9 cellular contexts compared by ENCODE assay signal in genomic region chr17:27489045-27489715, GRCh38. TPM values are rescaled to one million over a fixed set of nuclear protein-coding genes. Genes with fewer than 3 reads are reported as not detected.
DNase-seq lines count a peak whose midpoint lies in the region; ATAC-seq and TF ChIP-seq lines count a peak whose summit lies in the region.
"Had no signal": no experiment of that assay in that cellular context is flagged by ENCODE, and none has a peak within 500 bp of the region (broad histone marks: within the 10 kb centered on the region; RNA-seq: fewer than 3 reads in every experiment).

No MANE protein-coding gene starts in this region.

- no peaks in the 10 kb centered on the region; the same call in 1 of the 2 replicates for H3K36me3 ChIP-seq in BJ (ENCODE audit: control insufficient read depth, insufficient read depth, low read length)
- no peaks in the 10 kb centered on the region for H3K36me3 ChIP-seq in fibroblast of lung (ENCODE audit: control insufficient read depth, insufficient read depth, low read length)
- H3K36me3 ChIP-seq: SJSA1 had no signal

- H3K79me2 ChIP-seq in fibroblast of lung (ENCODE audit: control insufficient read depth, insufficient read depth, low read length), result no peaks in the 10 kb centered on the region

- H3K27ac Mint-ChIP-seq in osteocyte (ENCODE audit: unreplicated experiment), result peak overlapping the region; percentile 53
- H3K27ac Mint-ChIP-seq in activated CD4-positive, alpha-beta memory T cell treated with anti-CD3 and anti-CD28 coated beads, Interleukin-2, amount 10 ng/mL, durations not matched to agents 7 days and 5 days, result no peak overlapping the region

- no peak for ATAC-seq in GM21423 (IDR thresholded peaks at IDR 0.05; ENCODE audit: unreplicated experiment)

- peaks cover 80% of the 10 kb centered on the region for H3K4me1 Mint-ChIP-seq in osteocyte (ENCODE audit: unreplicated experiment)
- H3K4me1 Mint-ChIP-seq in activated CD4-positive, alpha-beta memory T cell treated with anti-CD3 and anti-CD28 coated beads, Interleukin-2, amount 10 ng/mL, durations not matched to agents 7 days and 5 days, result peaks cover 8% of the 10 kb centered on the region

- H2AFZ ChIP-seq in fibroblast of lung (ENCODE audit: low read length), result no peak overlapping the region

- no peaks in the 10 kb centered on the region for H3K27me3 Mint-ChIP-seq in osteocyte (ENCODE audit: unreplicated experiment)
- no peaks in the 10 kb centered on the region for H3K27me3 Mint-ChIP-seq in activated CD4-positive, alpha-beta memory T cell treated with anti-CD3 and anti-CD28 coated beads, Interleukin-2, amount 10 ng/mL, durations not matched to agents 7 days and 5 days

- CTCF ChIA-PET in BJ (lab: Yijun Ruan, JAX), result interaction anchor here (1.7 kb wide), 1 partner anchor 110 kb away, joined by 4 read pairs; no protein-coding TSS in a partner anchor
- CTCF ChIA-PET in activated CD4-positive, alpha-beta memory T cell treated with anti-CD3 and anti-CD28 coated beads, Interleukin-2, amount 10 ng/mL, durations not matched to agents 7 days and 5 days (lab: Charles Lee), result no interaction called here

- no peak overlapping the region for H3K27ac ChIP-seq in fibroblast of lung (ENCODE audit: insufficient read depth, low read length)
- H3K27ac ChIP-seq: SJSA1 had no signal

- H4K20me1 ChIP-seq in fibroblast of lung (ENCODE audit: control insufficient read depth, extremely low read depth, insufficient read depth, low read length), result no peaks in the 10 kb centered on the region

- no peak for TF ChIP-seq CTCF in BJ (IDR thresholded peaks at IDR 0.05; ENCODE audit: insufficient read depth, low read depth, low read length)
- TF ChIP-seq CTCF in fibroblast of lung (conservative IDR thresholded peaks at IDR 0.05 in 1 of 2, IDR thresholded peaks at IDR 0.05 in 1 of 2; ENCODE audit: low read depth in 1 of 2, low read length in 2 of 2), result no peak
- TF ChIP-seq CTCF in osteocyte (IDR thresholded peaks at IDR 0.05), result no peak

- no peak overlapping the region for H3K9ac ChIP-seq in fibroblast of lung (ENCODE audit: insufficient read depth, low read length)

- H3K4me3 Mint-ChIP-seq in osteocyte (ENCODE audit: unreplicated experiment), result peak overlapping the region; percentile 20
- H3K4me3 Mint-ChIP-seq in activated CD4-positive, alpha-beta memory T cell treated with anti-CD3 and anti-CD28 coated beads, Interleukin-2, amount 10 ng/mL, durations not matched to agents 7 days and 5 days, result no peak overlapping the region

- H3K4me2 ChIP-seq in fibroblast of lung (ENCODE audit: extremely low read depth, insufficient read depth, low read length), result no peak overlapping the region

- H3K27me3 ChIP-seq in BJ (ENCODE audit: control insufficient read depth, insufficient read depth, low read length) (no peaks in the 10 kb centered on the region), fibroblast of lung (ENCODE audit: control insufficient read depth, insufficient read depth, low read length) (no peaks in the 10 kb centered on the region)
- H3K27me3 ChIP-seq: SJSA1 had no signal

- POLR2A ChIA-PET in BJ (lab: Charles Lee), result no interaction called here
- POLR2A ChIA-PET in activated CD4-positive, alpha-beta memory T cell treated with anti-CD3 and anti-CD28 coated beads, Interleukin-2, amount 10 ng/mL, durations not matched to agents 7 days and 5 days (lab: Charles Lee), result no interaction called here

- no peaks in the 10 kb centered on the region for H3K9me3 ChIP-seq in fibroblast of lung (ENCODE audit: control insufficient read depth, insufficient read depth, low read depth, low read length)
- H3K9me3 ChIP-seq: SJSA1 had no signal

- H3K4me3 ChIP-seq in BJ (ENCODE audit: low read depth, low read length) (no peak overlapping the region), fibroblast of lung (replicated peaks in 1 of 4; ENCODE audit: control extremely low read depth in 1 of 4, insufficient read depth in 1 of 4, low read depth in 3 of 4, low read length in 4 of 4) (no peak overlapping the region)
- H3K4me3 ChIP-seq: SJSA1 had no signal

- DNase-seq in BJ (ENCODE audit: low read depth) (peak; percentile 31), OCI-M1 (lab: John Stamatoyannopoulos, UW) (peak; percentile 45), fibroblast of lung (ENCODE audit: low read depth in 2 of 2) (peak; percentile 64 to 81), osteocyte (ENCODE audit: extremely low spot score, unreplicated experiment) (no peak), NCI-H510A treated with DMSO at 0.1 percent for 48 hours (lab: John Stamatoyannopoulos, UW) (no peak), NCI-H146 treated with DMSO at 0.1 percent for 48 hours (lab: John Stamatoyannopoulos, UW; ENCODE audit: unreplicated experiment) (no peak)
- no peak for DNase-seq in activated CD4-positive, alpha-beta memory T cell treated with anti-CD3 and anti-CD28 coated beads, Interleukin-2, amount 10 ng/mL, durations not matched to agents 7 days and 5 days

- no peaks in the 10 kb centered on the region for H3K36me3 Mint-ChIP-seq in osteocyte (ENCODE audit: unreplicated experiment)
- H3K36me3 Mint-ChIP-seq in activated CD4-positive, alpha-beta memory T cell treated with anti-CD3 and anti-CD28 coated beads, Interleukin-2, amount 10 ng/mL, durations not matched to agents 7 days and 5 days (ENCODE audit: low read depth), result peaks cover 9% of the 10 kb centered on the region

- peaks cover 5% of the 10 kb centered on the region for H3K4me1 ChIP-seq in fibroblast of lung (ENCODE audit: control insufficient read depth, extremely low read depth, insufficient read depth, low read length)
- H3K4me1 ChIP-seq: SJSA1 had no signal

- no peaks in the 10 kb centered on the region for H3K9me3 Mint-ChIP-seq in osteocyte (ENCODE audit: unreplicated experiment)
- no peaks in the 10 kb centered on the region for H3K9me3 Mint-ChIP-seq in activated CD4-positive, alpha-beta memory T cell treated with anti-CD3 and anti-CD28 coated beads, Interleukin-2, amount 10 ng/mL, durations not matched to agents 7 days and 5 days

RNA-seq across cellular contexts. Expression of gene KSR1, which starts 32.9 kb away (rescaled TPM):
- polyA plus RNA-seq in BJ (2011; rRNA removed) (5.6 and 6.8 TPM in 2 replicates), fibroblast of lung (5.3 TPM in 2 replicates)
- polyA minus RNA-seq in BJ (2011; rRNA and poly(A)+ RNA removed), result 8.0 and 10.4 TPM in 2 replicates
- total RNA-seq in fibroblast of lung (7.4 and 10.1 TPM in 2 replicates), osteocyte (56.0 and 63.4 TPM in 2 replicates)
- 6.0 and 7.1 TPM in 2 replicates for polyA plus RNA-seq in fibroblast of lung (2012)
- polyA minus RNA-seq in fibroblast of lung (ENCODE audit: low replicate concordance), result 27.0 and 27.1 TPM in 2 replicates
- 10 to 100 TPM; 44.4 to 47.6 TPM for total RNA-seq in activated CD4-positive, alpha-beta memory T cell treated with anti-CD3 and anti-CD28 coated beads, Interleukin-2, amount 10 ng/mL, durations not matched to agents 7 days and 5 days

Comparison
In these comparisons a context has a peak if more than half of its experiments do, and no peak if none do; other contexts are left out.
1. DNase-seq: peak in BJ (single experiment), OCI-M1 (single experiment) and fibroblast of lung (2 of 2); none in osteocyte (single experiment), NCI-H510A treated with DMSO at 0.1 percent for 48 hours (single experiment), activated CD4-positive, alpha-beta memory T cell treated with anti-CD3 and anti-CD28 coated beads, Interleukin-2, amount 10 ng/mL, durations not matched to agents 7 days and 5 days (single experiment) and NCI-H146 treated with DMSO at 0.1 percent for 48 hours (single experiment).